In genomic region chr7:5217851-5218331, GRCh38 we compare ENCODE assay signal across 17 cellular contexts. TPM values are rescaled to one million over a fixed set of nuclear protein-coding genes. Genes with fewer than 3 reads are reported as not detected.
DNase-seq lines count a peak whose midpoint lies in the region; ATAC-seq, FAIRE-seq and TF ChIP-seq lines count a peak whose summit lies in the region.
"Had no signal": no experiment of that assay in that cellular context is flagged by ENCODE, and none has a peak within 500 bp of the region (broad histone marks: within the 10 kb centered on the region; RNA-seq: fewer than 3 reads in every experiment).

No MANE protein-coding gene starts in this region.

- intact Hi-C loops in kidney (cut with DNase I): no loop called here
- intact Hi-C loops in left colon (cut with DNase I, micrococcal nuclease): no loop called here

- DNase-seq in GM12892 (ENCODE audit: insufficient read length) (no peak), kidney (peak; percentile 30), left colon (no peak), NOMO-1 treated with DMSO at 0.1 percent for 48 hours (lab: John Stamatoyannopoulos, UW; ENCODE audit: unreplicated experiment) (no peak), putamen (ENCODE audit: low spot score) (no peak)
- DNase-seq in activated CD8-positive, alpha-beta memory T cell treated with anti-CD3 and anti-CD28 coated beads, Interleukin-2, amount 10 ng/mL, durations not matched to agents 7 days and 5 days: no peak
- DNase-seq: activated naive CD4-positive, alpha-beta T cell; COR-L47; mesendoderm; MG63; PC-9; WERI-Rb-1 had no signal

- peak; percentile 9 for ATAC-seq in GM19463 (IDR thresholded peaks at IDR 0.05; ENCODE audit: unreplicated experiment)
- peak; percentile 23 for ATAC-seq in HG03095 (IDR thresholded peaks at IDR 0.05; ENCODE audit: unreplicated experiment)
- ATAC-seq in left colon: no peak
- no peak for ATAC-seq in activated CD8-positive, alpha-beta memory T cell treated with anti-CD3 and anti-CD28 coated beads, Interleukin-2, amount 10 ng/mL, durations not matched to agents 7 days and 5 days

- no peaks in the 10 kb centered on the region for H3K4me1 Mint-ChIP-seq in activated CD8-positive, alpha-beta memory T cell treated with anti-CD3 and anti-CD28 coated beads, Interleukin-2, amount 10 ng/mL, durations not matched to agents 7 days and 5 days

- H3K9ac ChIP-seq in kidney (ENCODE audit: low read length in 2 of 2): no peak overlapping the region

- no peak overlapping the region for H3K27ac ChIP-seq in kidney (ENCODE audit: low read depth in 2 of 2, low read length in 2 of 2)
- H3K27ac ChIP-seq: PC-9, WERI-Rb-1 had no signal

- H3K9me3 Mint-ChIP-seq in activated CD8-positive, alpha-beta memory T cell treated with anti-CD3 and anti-CD28 coated beads, Interleukin-2, amount 10 ng/mL, durations not matched to agents 7 days and 5 days (ENCODE audit: low read depth): no peaks in the 10 kb centered on the region

- no peaks in the 10 kb centered on the region for H3K27me3 Mint-ChIP-seq in activated CD8-positive, alpha-beta memory T cell treated with anti-CD3 and anti-CD28 coated beads, Interleukin-2, amount 10 ng/mL, durations not matched to agents 7 days and 5 days

- CTCF ChIA-PET in activated CD8-positive, alpha-beta memory T cell treated with anti-CD3 and anti-CD28 coated beads, Interleukin-2, amount 10 ng/mL, durations not matched to agents 7 days and 5 days (lab: Charles Lee): interaction anchor here (1.2 kb wide), 1 partner anchor 22 kb away, joined by 3 read pairs; no protein-coding TSS in a partner anchor

- no peak overlapping the region for H3K4me3 Mint-ChIP-seq in activated CD8-positive, alpha-beta memory T cell treated with anti-CD3 and anti-CD28 coated beads, Interleukin-2, amount 10 ng/mL, durations not matched to agents 7 days and 5 days

- TF ChIP-seq POLR2A in GM12892 (IDR thresholded peaks at IDR 0.05; ENCODE audit: low read depth, low read length): no peak; the same call in 1 of the 2 replicates

- TF ChIP-seq CTCF in kidney (IDR thresholded peaks at IDR 0.05; ENCODE audit: borderline replicate concordance, extremely low read depth, insufficient read depth): no peak

- FAIRE-seq in GM12892 (lab: Jason Lieb, UNC) (peak; percentile 30), kidney (lab: Jason Lieb, UNC) (no peak)
- FAIRE-seq: colon, frontal cortex had no signal

- H3K4me3 ChIP-seq in kidney (ENCODE audit: low read length in 2 of 2): no peak overlapping the region
- H3K4me3 ChIP-seq: MG63, PC-9, right lobe of liver had no signal

- peaks cover 39 to 64% of the 10 kb centered on the region in 2 donors for H3K36me3 ChIP-seq in kidney (ENCODE audit: control insufficient read depth in 1 of 2, insufficient read depth in 2 of 2, low read length in 2 of 2)

- no peak overlapping the region for H3K27ac Mint-ChIP-seq in activated CD8-positive, alpha-beta memory T cell treated with anti-CD3 and anti-CD28 coated beads, Interleukin-2, amount 10 ng/mL, durations not matched to agents 7 days and 5 days

- no peaks in the 10 kb centered on the region for H3K9me3 ChIP-seq in kidney (ENCODE audit: control insufficient read depth in 1 of 2, low read length in 2 of 2)
- H3K9me3 ChIP-seq: MG63, right lobe of liver had no signal

- H3K36me3 Mint-ChIP-seq in activated CD8-positive, alpha-beta memory T cell treated with anti-CD3 and anti-CD28 coated beads, Interleukin-2, amount 10 ng/mL, durations not matched to agents 7 days and 5 days: peaks cover 34% of the 10 kb centered on the region

- H3K4me1 ChIP-seq in kidney (ENCODE audit: control insufficient read depth in 1 of 2, insufficient read depth in 1 of 2, low read depth in 1 of 2, low read length in 2 of 2): no peaks in the 10 kb centered on the region

RNA-seq across cellular contexts. Expression of gene WIPI2, which starts 27.9 kb away (rescaled TPM):
- polyA plus RNA-seq in GM12892 (2012; ENCODE audit: missing spikeins): 45.0 TPM
- total RNA-seq in kidney (56.1 TPM), left colon (10 to 100 TPM; 46.0 to 51.6 TPM)
- polyA plus RNA-seq in kidney (ENCODE audit: insufficient read depth, low read depth, low replicate concordance): 48.1 TPM
- total RNA-seq in activated CD8-positive, alpha-beta memory T cell treated with anti-CD3 and anti-CD28 coated beads, Interleukin-2, amount 10 ng/mL, durations not matched to agents 7 days and 5 days: 10 to 100 TPM; 44.0 to 49.7 TPM

Comparison
In these comparisons a context has a peak if more than half of its experiments do, and no peak if none do; other contexts are left out.
1. ATAC-seq: peak in GM19463 (single experiment) and HG03095 (single experiment); none in left colon (single experiment) and activated CD8-positive, alpha-beta memory T cell treated with anti-CD3 and anti-CD28 coated beads, Interleukin-2, amount 10 ng/mL, durations not matched to agents 7 days and 5 days (single experiment).